32 cellular contexts compared by ENCODE assay signal in the genomic region with DNA sequence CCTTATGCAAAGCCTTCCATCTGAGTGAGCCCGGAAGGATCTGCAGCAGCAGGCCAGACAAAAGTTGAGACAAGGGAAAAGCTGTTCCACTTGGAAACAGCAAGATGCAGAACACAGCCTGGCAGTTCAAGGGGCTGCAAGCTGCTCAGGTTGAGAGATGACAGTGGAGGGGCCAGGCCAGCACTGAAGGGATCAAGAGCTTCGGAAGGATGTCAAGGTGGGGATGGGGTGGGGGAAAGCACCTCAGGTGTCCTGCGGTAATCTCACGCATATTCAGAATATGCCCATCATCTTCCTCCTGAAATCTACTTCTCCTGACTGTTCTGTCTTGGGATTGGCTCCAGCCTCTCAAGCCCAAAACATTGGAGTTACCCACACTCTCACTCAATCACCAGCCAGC. TPM values are rescaled to one million over a fixed set of nuclear protein-coding genes. Genes with fewer than 3 reads are reported as not detected.
"Had no signal": no experiment of that assay in that cellular context is flagged by ENCODE, and none has a peak within 500 bp of the region (broad histone marks: within the 10 kb centered on the region; RNA-seq: fewer than 3 reads in every experiment).

No MANE protein-coding gene starts in this region.

- H3K36me3 ChIP-seq: ascending aorta, breast epithelium, esophagus squamous epithelium, gastroesophageal sphincter had no signal

- H3K4me3 ChIP-seq: ascending aorta, breast epithelium, coronary artery, dorsolateral prefrontal cortex, esophagus squamous epithelium, gastroesophageal sphincter had no signal

- H3K27me3 ChIP-seq: ascending aorta had no signal

- DNase-seq: activated CD4-positive, alpha-beta T cell treated with anti-CD3 and anti-CD28 coated beads for 1 hour; activated CD4-positive, alpha-beta T cell treated with anti-CD3 and anti-CD28 coated beads for 4 hours; activated CD4-positive, alpha-beta T cell treated with anti-CD3 and anti-CD28 coated beads, Interleukin-2, amount 10 ng/mL, durations not matched to agents 7 days and 5 days; activated CD4-positive, alpha-beta T cell treated with anti-CD3 and anti-CD28 coated beads, Interleukin-2, amount 50 U/mL, for 4 hours; activated CD8-positive, alpha-beta memory T cell treated with anti-CD3 and anti-CD28 coated beads, Interleukin-2, amount 50 U/mL, for 48 hours; activated gamma-delta T cell; activated naive CD4-positive, alpha-beta T cell; activated naive CD4-positive, alpha-beta T cell treated with anti-CD3 and anti-CD28 coated beads, Interleukin-2, amount 10 ng/mL, durations not matched to agents 7 days and 5 days; activated naive CD8-positive, alpha-beta T cell treated with anti-CD3 and anti-CD28 coated beads, Interleukin-2, amount 10 ng/mL, durations not matched to agents 7 days and 5 days; activated T-cell treated with anti-CD3 and anti-CD28 coated beads for 4 hours; activated T-cell treated with anti-CD3 and anti-CD28 coated beads, Interleukin-2, amount 50 U/mL, for 24 hours; activated T-cell treated with anti-CD3 and anti-CD28 coated beads, Interleukin-2, amount 50 U/mL, for 72 hours; effector memory CD4-positive, alpha-beta T cell; endodermal cell; erythroblast; esophagus squamous epithelium; foreskin melanocyte; T-helper 1 cell; T-helper 17 cell had no signal

- ATAC-seq: activated naive CD4-positive, alpha-beta T cell treated with anti-CD3 and anti-CD28 coated beads, Interleukin-2, amount 50 U/mL, for 72 hours; activated T-cell treated with anti-CD3 and anti-CD28 coated beads, Interleukin-2, amount 50 U/mL, for 72 hours; gastroesophageal sphincter; T-helper 17 cell; WTC11 had no signal

- H3K27ac ChIP-seq: ascending aorta, breast epithelium, coronary artery, dorsolateral prefrontal cortex, esophagus squamous epithelium, gastroesophageal sphincter, VCaP had no signal

- H3K9me3 ChIP-seq: ascending aorta, breast epithelium, esophagus squamous epithelium, gastroesophageal sphincter had no signal

- H3K4me1 ChIP-seq: ascending aorta, breast epithelium, esophagus squamous epithelium, gastroesophageal sphincter had no signal

RNA-seq across cellular contexts. Expression of a gene that starts 35.7 kb away (rescaled TPM):
- total RNA-seq: activated CD4-positive, alpha-beta T cell treated with anti-CD3 and anti-CD28 coated beads, Interleukin-2, amount 10 ng/mL, durations not matched to agents 7 days and 5 days; activated naive CD4-positive, alpha-beta T cell treated with anti-CD3 and anti-CD28 coated beads, Interleukin-2, amount 50 U/mL, for 72 hours; activated naive CD8-positive, alpha-beta T cell treated with anti-CD3 and anti-CD28 coated beads, Interleukin-2, amount 10 ng/mL, durations not matched to agents 7 days and 5 days; activated T-cell treated with anti-CD3 and anti-CD28 coated beads, Interleukin-2, amount 50 U/mL, for 72 hours; ascending aorta; breast epithelium; cardiac septum; cerebellum; esophagus squamous epithelium; fibroblast of lung; fibroblast of villous mesenchyme; gastroesophageal sphincter; glomerular endothelial cell; T-helper 17 cell had no signal
- polyA plus RNA-seq: fibroblast of lung had no signal
